ENCODE assay signal across 21 cellular contexts in the genomic region with DNA sequence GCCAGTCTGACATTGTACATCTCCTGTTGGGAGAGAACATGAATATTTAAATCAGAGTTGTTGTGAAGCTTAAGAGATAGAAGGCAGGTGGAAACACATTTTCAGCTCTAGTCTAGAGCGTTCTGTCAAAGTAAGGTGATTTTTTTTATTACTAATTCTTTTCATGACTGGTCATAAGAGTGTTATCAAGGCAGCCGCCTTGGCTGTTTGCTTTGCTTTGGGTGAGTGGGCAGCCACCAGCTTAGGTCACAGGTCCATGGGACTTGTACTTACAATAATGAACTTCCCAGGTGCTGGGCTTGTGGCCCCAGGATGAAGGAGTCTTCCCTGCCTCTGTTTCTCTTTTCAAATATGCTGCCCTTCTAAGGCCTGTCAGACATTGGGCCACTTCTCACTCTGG.
"Had no signal": no experiment of that assay in that cellular context is flagged by ENCODE, and none has a peak within 500 bp of the region (broad histone marks: within the 10 kb centered on the region; RNA-seq: fewer than 3 reads in every experiment).

No MANE protein-coding gene starts in this region.

- FAIRE-seq: keratinocyte had no signal

- H3K27me3 Mint-ChIP-seq: activated CD4-positive, alpha-beta memory T cell treated with anti-CD3 and anti-CD28 coated beads for 36 hours; activated CD4-positive, alpha-beta T cell treated with anti-CD3 and anti-CD28 coated beads for 36 hours; stimulated activated memory B cell treated with anti-CD40 and anti-IgM and Interleukin-4, amounts not matched to agents 10 μg/mL and 1 μg/mL and 100 μg/mL, for 72 hours had no signal

- H3K9me3 ChIP-seq: lower lobe of right lung, ovary, psoas muscle, stomach had no signal

- H3K27ac ChIP-seq: cardiac muscle cell, lower lobe of right lung, ovary, psoas muscle, skin epidermis, stomach had no signal

- H3K27ac Mint-ChIP-seq: activated CD4-positive, alpha-beta memory T cell treated with anti-CD3 and anti-CD28 coated beads for 36 hours; activated CD4-positive, alpha-beta T cell treated with anti-CD3 and anti-CD28 coated beads for 36 hours; activated naive CD4-positive, alpha-beta T cell treated with anti-CD3 and anti-CD28 coated beads, Interleukin-2, amount 10 ng/mL, durations not matched to agents 7 days and 5 days; activated T-cell treated with anti-CD3 and anti-CD28 coated beads, Interleukin-2, amount 50 U/mL, for 72 hours; stimulated activated memory B cell treated with anti-CD40 and anti-IgM and Interleukin-4, amounts not matched to agents 10 μg/mL and 1 μg/mL and 100 μg/mL, for 72 hours; T-helper 1 cell treated with Interleukin-12 subunit alpha and Interleukin-12 subunit beta and Interleukin-4 antibody, amounts not matched to agents 30 μg/mL and 1 μg/mL, for 36 hours; type B pancreatic cell; WTC11 had no signal

- DNase-seq: activated CD4-positive, alpha-beta memory T cell treated with anti-CD3 and anti-CD28 coated beads for 36 hours; activated CD4-positive, alpha-beta T cell treated with anti-CD3 and anti-CD28 coated beads for 36 hours; activated effector memory CD4-positive, alpha-beta T cell treated with Interleukin-2 at 50 U/mL for 16 hours; activated naive CD4-positive, alpha-beta T cell treated with anti-CD3 and anti-CD28 coated beads, Interleukin-2, amount 10 ng/mL, durations not matched to agents 7 days and 5 days; activated T-cell treated with anti-CD3 and anti-CD28 coated beads, Interleukin-2, amount 50 U/mL, for 72 hours; amygdala; lower lobe of right lung; naive thymus-derived CD8-positive, alpha-beta T cell; ovary; psoas muscle; right cardiac atrium; stimulated activated CD4-positive, alpha-beta T cell treated with anti-CD3 and anti-CD28 coated beads, Interleukin-2, amount 100 ng/mL, for 24 hours; stomach had no signal

- H3K4me1 Mint-ChIP-seq: activated CD4-positive, alpha-beta T cell treated with anti-CD3 and anti-CD28 coated beads for 36 hours; activated naive CD4-positive, alpha-beta T cell treated with anti-CD3 and anti-CD28 coated beads, Interleukin-2, amount 10 ng/mL, durations not matched to agents 7 days and 5 days; naive thymus-derived CD8-positive, alpha-beta T cell; stimulated activated memory B cell treated with anti-CD40 and anti-IgM and Interleukin-4, amounts not matched to agents 10 μg/mL and 1 μg/mL and 100 μg/mL, for 72 hours had no signal

- H3K36me3 Mint-ChIP-seq: activated CD4-positive, alpha-beta memory T cell treated with anti-CD3 and anti-CD28 coated beads for 36 hours; activated naive CD4-positive, alpha-beta T cell treated with anti-CD3 and anti-CD28 coated beads, Interleukin-2, amount 10 ng/mL, durations not matched to agents 7 days and 5 days; naive thymus-derived CD8-positive, alpha-beta T cell; stimulated activated memory B cell treated with anti-CD40 and anti-IgM and Interleukin-4, amounts not matched to agents 10 μg/mL and 1 μg/mL and 100 μg/mL, for 72 hours; type B pancreatic cell; WTC11 had no signal

- H3K36me3 ChIP-seq: cardiac muscle cell, lower lobe of right lung, ovary, stomach had no signal

- H3K4me3 Mint-ChIP-seq: activated CD4-positive, alpha-beta memory T cell treated with anti-CD3 and anti-CD28 coated beads for 36 hours; activated CD4-positive, alpha-beta T cell treated with anti-CD3 and anti-CD28 coated beads for 36 hours; activated naive CD4-positive, alpha-beta T cell treated with anti-CD3 and anti-CD28 coated beads, Interleukin-2, amount 10 ng/mL, durations not matched to agents 7 days and 5 days; activated T-cell treated with anti-CD3 and anti-CD28 coated beads, Interleukin-2, amount 50 U/mL, for 72 hours; naive thymus-derived CD8-positive, alpha-beta T cell; stimulated activated memory B cell treated with anti-CD40 and anti-IgM and Interleukin-4, amounts not matched to agents 10 μg/mL and 1 μg/mL and 100 μg/mL, for 72 hours; T-helper 1 cell treated with Interleukin-12 subunit alpha and Interleukin-12 subunit beta and Interleukin-4 antibody, amounts not matched to agents 30 μg/mL and 1 μg/mL, for 36 hours; type B pancreatic cell; WTC11 had no signal

- H3K9me3 Mint-ChIP-seq: activated CD4-positive, alpha-beta memory T cell treated with anti-CD3 and anti-CD28 coated beads for 36 hours; activated naive CD4-positive, alpha-beta T cell treated with anti-CD3 and anti-CD28 coated beads, Interleukin-2, amount 10 ng/mL, durations not matched to agents 7 days and 5 days; naive thymus-derived CD8-positive, alpha-beta T cell; stimulated activated memory B cell treated with anti-CD40 and anti-IgM and Interleukin-4, amounts not matched to agents 10 μg/mL and 1 μg/mL and 100 μg/mL, for 72 hours; T-helper 1 cell treated with Interleukin-12 subunit alpha and Interleukin-12 subunit beta and Interleukin-4 antibody, amounts not matched to agents 30 μg/mL and 1 μg/mL, for 36 hours had no signal

- ATAC-seq: activated CD4-positive, alpha-beta T cell treated with anti-CD3 and anti-CD28 coated beads for 36 hours; activated T-cell treated with anti-CD3 and anti-CD28 coated beads, Interleukin-2, amount 50 U/mL, for 72 hours; left lobe of liver; lower lobe of right lung; naive thymus-derived CD8-positive, alpha-beta T cell; psoas muscle; right cardiac atrium; stimulated activated memory B cell treated with anti-CD40 and anti-IgM and Interleukin-4, amounts not matched to agents 10 μg/mL and 1 μg/mL and 100 μg/mL, for 72 hours; WTC11 had no signal

- H3K27me3 ChIP-seq: cardiac muscle cell, ovary, stomach had no signal

- H3K4me3 ChIP-seq: cardiac muscle cell, lower lobe of right lung, ovary, psoas muscle, skin epidermis, stomach had no signal

- H3K4me1 ChIP-seq: lower lobe of right lung, psoas muscle had no signal
